ENCODE assay signal across 8 cellular contexts in genomic region chr12:32134144-32134888, GRCh38. TPM values are rescaled to one million over a fixed set of nuclear protein-coding genes. Genes with fewer than 3 reads are reported as not detected.
DNase-seq lines count a peak whose midpoint lies in the region; ATAC-seq and TF ChIP-seq lines count a peak whose summit lies in the region.

No MANE protein-coding gene starts in this region.

- peak overlapping the region in 6 of 7 donors; percentile 0 to 25 (median 13) for H3K4me3 Mint-ChIP-seq in CD8-positive, alpha-beta memory T cell
- no peak overlapping the region for H3K4me3 Mint-ChIP-seq in Caco-2 (ENCODE audit: unreplicated experiment)

- H3K79me2 ChIP-seq in trophoblast cell (ENCODE audit: control insufficient read depth, insufficient read depth, low read length, poor library complexity): no peaks in the 10 kb centered on the region

- H3K9me3 ChIP-seq in CD8-positive, alpha-beta memory T cell (ENCODE audit: low read length): no peaks in the 10 kb centered on the region
- H3K9me3 ChIP-seq in A673 (ENCODE audit: low read depth, low read length, poor library complexity, severe bottlenecking) (no peaks in the 10 kb centered on the region), Caco-2 (0 out of 2 replicates have a peak, but pooled peaks cover 2% of the 10 kb centered on the region), trophoblast cell (ENCODE audit: insufficient read depth, low read depth, low read length) (no peaks in the 10 kb centered on the region)

- no peak overlapping the region for H3K9ac ChIP-seq in trophoblast cell (ENCODE audit: low read length)

- H4K8ac ChIP-seq in trophoblast cell (ENCODE audit: low read depth, low read length): no peak overlapping the region

- no peak overlapping the region for H3K4me2 ChIP-seq in trophoblast cell (ENCODE audit: low read length)

- H2BK12ac ChIP-seq in trophoblast cell (ENCODE audit: low read length): no peak overlapping the region

- no peaks in the 10 kb centered on the region for H3K27me3 ChIP-seq in CD8-positive, alpha-beta memory T cell (ENCODE audit: insufficient read depth, low read length, poor library complexity, severe bottlenecking)
- H3K27me3 ChIP-seq in A673 (replicated peaks; ENCODE audit: insufficient read depth, low read depth, low read length, poor library complexity): no peaks in the 10 kb centered on the region
- no peaks in the 10 kb centered on the region for H3K27me3 ChIP-seq in Caco-2 (replicated peaks; ENCODE audit: control insufficient read depth, insufficient read depth, low read length)
- no peaks in the 10 kb centered on the region for H3K27me3 ChIP-seq in trophoblast cell (ENCODE audit: insufficient read depth, low read length)

- H3K36me3 Mint-ChIP-seq in CD8-positive, alpha-beta memory T cell: peaks cover 0 to 4% (median 3%) of the 10 kb centered on the region in 3 donors
- peaks cover 6% of the 10 kb centered on the region for H3K36me3 Mint-ChIP-seq in Caco-2 (ENCODE audit: insufficient read depth, unreplicated experiment)

- no peak overlapping the region for H3K18ac ChIP-seq in trophoblast cell (ENCODE audit: low read length)

- H4K91ac ChIP-seq in trophoblast cell (ENCODE audit: low read depth, low read length): no peak overlapping the region

- no peaks in the 10 kb centered on the region for H3K36me3 ChIP-seq in CD8-positive, alpha-beta memory T cell (ENCODE audit: insufficient read depth, low read length)
- H3K36me3 ChIP-seq in A673 (ENCODE audit: insufficient read depth, low read length, poor library complexity, severe bottlenecking) (no peaks in the 10 kb centered on the region), Caco-2 (ENCODE audit: control insufficient read depth, insufficient read depth, low read length) (no peaks in the 10 kb centered on the region), trophoblast cell (ENCODE audit: control insufficient read depth in 1 of 2, insufficient read depth in 2 of 2, low read length in 2 of 2) (no peaks in the 10 kb centered on the region)

- no peak overlapping the region for H2AFZ ChIP-seq in trophoblast cell (ENCODE audit: insufficient read depth, low read length, poor library complexity)

- POLR2A ChIA-PET in CD8-positive, alpha-beta memory T cell (lab: Charles Lee): no interaction called here
- POLR2A ChIA-PET in A673 (lab: Charles Lee; ENCODE audit: low non-redundant PET): no interaction called here
- POLR2A ChIA-PET in Caco-2 (lab: Charles Lee): no interaction called here

- no peak overlapping the region for H3K27ac ChIP-seq in CD8-positive, alpha-beta memory T cell (ENCODE audit: low read depth, low read length)
- H3K27ac ChIP-seq in A673 (ENCODE audit: low read depth, low read length, poor library complexity, severe bottlenecking) (no peak overlapping the region), trophoblast cell (ENCODE audit: low read depth, low read length) (no peak overlapping the region)

- ATAC-seq in GM21360 (IDR thresholded peaks at IDR 0.05; ENCODE audit: unreplicated experiment): peak; percentile 59
- peak; percentile 48 for ATAC-seq in HG03565 (IDR thresholded peaks at IDR 0.05; ENCODE audit: unreplicated experiment)

- intact Hi-C loops in A673 (cut with micrococcal nuclease; ENCODE audit: unreplicated experiment): no loop called here
- intact Hi-C loops in Caco-2 (cut with micrococcal nuclease; ENCODE audit: unreplicated experiment): no loop called here

- no CpG with 5 or more reads among the region's 8 CpGs for WGBS in trophoblast cell (ENCODE audit: extremely low coverage, insufficient coverage, insufficient read length)

- no peak overlapping the region for H2BK5ac ChIP-seq in trophoblast cell (ENCODE audit: low read depth, low read length, poor library complexity)

- peaks cover 17 to 22% (median 18%) of the 10 kb centered on the region in 3 donors for H3K4me1 Mint-ChIP-seq in CD8-positive, alpha-beta memory T cell
- H3K4me1 Mint-ChIP-seq in Caco-2 (ENCODE audit: low read depth, unreplicated experiment): peaks cover 17% of the 10 kb centered on the region

- TF ChIP-seq CTCF in A673 (conservative IDR thresholded peaks at IDR 0.05; ENCODE audit: low read depth, low read length) (no peak), Caco-2 (IDR thresholded peaks at IDR 0.05; ENCODE audit: insufficient read depth in 1 of 2, low read depth in 1 of 2, low read length in 1 of 2, severe bottlenecking in 1 of 2, unreplicated experiment in 1 of 2) (no peak)

- no peak overlapping the region for H3K23ac ChIP-seq in trophoblast cell (ENCODE audit: low read length)

- no peaks in the 10 kb centered on the region for H3K27me3 Mint-ChIP-seq in CD8-positive, alpha-beta memory T cell
- H3K27me3 Mint-ChIP-seq in Caco-2 (ENCODE audit: insufficient read depth, unreplicated experiment): no peaks in the 10 kb centered on the region

- peak in 2 of 5 donors; percentile 25 to 56 for DNase-seq in CD8-positive, alpha-beta memory T cell
- peak; percentile 46 for DNase-seq in activated T-cell treated with anti-CD3 and anti-CD28 coated beads for 48 hours (ENCODE audit: low read depth)
- peak; percentile 88 for DNase-seq in kidney tubule cell (ENCODE audit: low spot score)
- DNase-seq in A673 (ENCODE audit: low spot score): no peak
- DNase-seq in Caco-2: no peak
- DNase-seq in trophoblast cell: no peak

- no peak overlapping the region for H3K14ac ChIP-seq in trophoblast cell (ENCODE audit: low read length)

- peaks cover 9% of the 10 kb centered on the region for H3K4me1 ChIP-seq in CD8-positive, alpha-beta memory T cell (ENCODE audit: insufficient read depth, low read length)
- H3K4me1 ChIP-seq in A673 (ENCODE audit: insufficient read depth, low read length, poor library complexity, severe bottlenecking) (peaks cover 8% of the 10 kb centered on the region), Caco-2 (peaks cover 15% of the 10 kb centered on the region; the same call in 1 of the 2 replicates), trophoblast cell (ENCODE audit: control insufficient read depth in 1 of 2, insufficient read depth in 2 of 2, low read length in 2 of 2) (peaks cover 0 to 4% of the 10 kb centered on the region in 2 experiments)

- H4K12ac ChIP-seq in trophoblast cell (ENCODE audit: low read depth, low read length): no peak overlapping the region

- peak overlapping the region in 7 of 8 donors; percentile 1 to 66 (median 47) for H3K27ac Mint-ChIP-seq in CD8-positive, alpha-beta memory T cell
- H3K27ac Mint-ChIP-seq in Caco-2 (ENCODE audit: unreplicated experiment): no peak overlapping the region

- H3K4me3 ChIP-seq in CD8-positive, alpha-beta memory T cell (ENCODE audit: low read length): no peak overlapping the region
- H3K4me3 ChIP-seq in A673 (ENCODE audit: low read depth, low read length, poor library complexity, severe bottlenecking): no peak overlapping the region
- H3K4me3 ChIP-seq in Caco-2 (ENCODE audit: low read depth, low read length): no peak overlapping the region
- no peak overlapping the region for H3K4me3 ChIP-seq in trophoblast cell (ENCODE audit: low read depth, low read length)

- H3K4ac ChIP-seq in trophoblast cell (ENCODE audit: low read depth, low read length): no peak overlapping the region

- no peak overlapping the region for H2BK120ac ChIP-seq in trophoblast cell (ENCODE audit: insufficient read depth, low read length, poor library complexity)

- H3K9me3 Mint-ChIP-seq in CD8-positive, alpha-beta memory T cell: no peaks in the 10 kb centered on the region
- no peaks in the 10 kb centered on the region for H3K9me3 Mint-ChIP-seq in Caco-2 (ENCODE audit: unreplicated experiment)

- CTCF ChIA-PET in CD8-positive, alpha-beta memory T cell (lab: Charles Lee): no interaction called here
- CTCF ChIA-PET in A673 (lab: Charles Lee) (interaction anchor here (0.7 kb wide), 1 partner anchor 14 kb away, joined by 3 read pairs; no protein-coding TSS in a partner anchor), Caco-2 (lab: Charles Lee) (interaction anchor here (0.6 kb wide), 1 partner anchor 648 kb away, joined by 3 read pairs; no protein-coding TSS in a partner anchor)

- H2AK5ac ChIP-seq in trophoblast cell (ENCODE audit: low read length): no peak overlapping the region

- H3K79me1 ChIP-seq in trophoblast cell (ENCODE audit: low read length): no peaks in the 10 kb centered on the region

- BruUV-seq in A673 (replicated peaks; lab: Mats Ljungman, UMichigan): no TSS peak
- BruUV-seq in Caco-2 (replicated peaks; lab: Mats Ljungman, UMichigan): no TSS peak

RNA-seq across cellular contexts. Expression of gene BICD1, which starts 27.7 kb away (rescaled TPM):
- 10 to 100 TPM; 18.0 to 20.5 TPM for total RNA-seq in CD8-positive, alpha-beta memory T cell
- 8.7 TPM for polyA plus RNA-seq in CD8-positive, alpha-beta memory T cell
- total RNA-seq in A673 (2021) (45.4 and 50.2 TPM in 2 replicates), Caco-2 (2022) (36.2 and 38.8 TPM in 2 replicates)
- 10.1 and 10.5 TPM in 2 replicates for polyA plus RNA-seq in trophoblast cell (2013)

Comparison
In these comparisons a context has a peak if more than half of its experiments do, and no peak if none do; other contexts are left out.
1. DNase-seq: peak in activated T-cell treated with anti-CD3 and anti-CD28 coated beads for 48 hours (single experiment) and kidney tubule cell (single experiment); none in A673 (single experiment), Caco-2 (0 of 2) and trophoblast cell (0 of 2).